2 cellular contexts compared by ENCODE assay signal in the genomic region with DNA sequence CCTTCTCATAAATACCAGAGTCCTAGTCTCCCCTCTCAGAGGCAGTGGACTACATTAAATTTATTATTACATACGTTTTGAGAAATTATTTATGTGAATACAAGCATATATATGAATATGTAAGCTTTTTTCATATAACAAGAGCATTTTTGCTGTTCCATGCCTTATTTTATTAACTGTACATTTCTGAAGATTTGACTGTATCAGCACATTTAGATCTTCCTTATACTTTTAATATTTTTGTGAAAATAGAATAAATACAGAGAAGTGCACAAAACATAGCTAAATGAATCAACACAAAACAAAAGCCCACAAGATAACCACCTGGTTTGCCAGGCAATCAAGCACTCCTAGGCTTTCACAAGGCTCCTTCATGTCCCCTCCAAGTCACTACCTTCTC.
TF ChIP-seq lines count a peak whose summit lies in the region.

No MANE protein-coding gene starts in this region.

TF ChIP-seq in HepG2, 621 proteins besides CTCF, POLR2A, EP300 and RAD21:
- TF ChIP-seq, protein P1, sequence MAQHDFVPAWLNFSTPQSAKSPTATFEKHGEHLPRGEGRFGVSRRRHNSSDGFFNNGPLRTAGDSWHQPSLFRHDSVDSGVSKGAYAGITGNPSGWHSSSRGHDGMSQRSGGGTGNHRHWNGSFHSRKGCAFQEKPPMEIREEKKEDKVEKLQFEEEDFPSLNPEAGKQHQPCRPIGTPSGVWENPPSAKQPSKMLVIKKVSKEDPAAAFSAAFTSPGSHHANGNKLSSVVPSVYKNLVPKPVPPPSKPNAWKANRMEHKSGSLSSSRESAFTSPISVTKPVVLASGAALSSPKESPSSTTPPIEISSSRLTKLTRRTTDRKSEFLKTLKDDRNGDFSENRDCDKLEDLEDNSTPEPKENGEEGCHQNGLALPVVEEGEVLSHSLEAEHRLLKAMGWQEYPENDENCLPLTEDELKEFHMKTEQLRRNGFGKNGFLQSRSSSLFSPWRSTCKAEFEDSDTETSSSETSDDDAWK (CRISPR knock-in tag; IDR thresholded peaks at IDR 0.05), result no peak
- TF ChIP-seq ISX (CRISPR knock-in tag; conservative IDR thresholded peaks at IDR 0.05) (no peak), FOXM1 (CRISPR knock-in tag; IDR thresholded peaks at IDR 0.05) (no peak), ZNF205 (CRISPR knock-in tag; IDR thresholded peaks at IDR 0.05) (no peak), MAFK (conservative IDR thresholded peaks at IDR 0.05 in 1 of 2, IDR thresholded peaks at IDR 0.05 in 1 of 2; ENCODE audit: low read length in 2 of 2) (peak; percentile 53 to 79; a peak in 3 of 4 replicates), MAFF (IDR thresholded peaks at IDR 0.05; ENCODE audit: low read depth, low read length) (peak; percentile 64; the same call in 1 of the 2 replicates)
- TF ChIP-seq, protein P2, sequence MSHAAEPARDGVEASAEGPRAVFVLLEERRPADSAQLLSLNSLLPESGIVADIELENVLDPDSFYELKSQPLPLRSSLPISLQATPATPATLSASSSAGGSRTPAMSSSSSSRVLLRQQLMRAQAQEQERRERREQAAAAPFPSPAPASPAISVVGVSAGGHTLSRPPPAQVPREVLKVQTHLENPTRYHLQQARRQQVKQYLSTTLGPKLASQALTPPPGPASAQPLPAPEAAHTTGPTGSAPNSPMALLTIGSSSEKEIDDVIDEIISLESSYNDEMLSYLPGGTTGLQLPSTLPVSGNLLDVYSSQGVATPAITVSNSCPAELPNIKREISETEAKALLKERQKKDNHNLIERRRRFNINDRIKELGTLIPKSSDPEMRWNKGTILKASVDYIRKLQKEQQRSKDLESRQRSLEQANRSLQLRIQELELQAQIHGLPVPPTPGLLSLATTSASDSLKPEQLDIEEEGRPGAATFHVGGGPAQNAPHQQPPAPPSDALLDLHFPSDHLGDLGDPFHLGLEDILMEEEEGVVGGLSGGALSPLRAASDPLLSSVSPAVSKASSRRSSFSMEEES (CRISPR knock-in tag; IDR thresholded peaks at IDR 0.05), result no peak
- TF ChIP-seq, protein P3, sequence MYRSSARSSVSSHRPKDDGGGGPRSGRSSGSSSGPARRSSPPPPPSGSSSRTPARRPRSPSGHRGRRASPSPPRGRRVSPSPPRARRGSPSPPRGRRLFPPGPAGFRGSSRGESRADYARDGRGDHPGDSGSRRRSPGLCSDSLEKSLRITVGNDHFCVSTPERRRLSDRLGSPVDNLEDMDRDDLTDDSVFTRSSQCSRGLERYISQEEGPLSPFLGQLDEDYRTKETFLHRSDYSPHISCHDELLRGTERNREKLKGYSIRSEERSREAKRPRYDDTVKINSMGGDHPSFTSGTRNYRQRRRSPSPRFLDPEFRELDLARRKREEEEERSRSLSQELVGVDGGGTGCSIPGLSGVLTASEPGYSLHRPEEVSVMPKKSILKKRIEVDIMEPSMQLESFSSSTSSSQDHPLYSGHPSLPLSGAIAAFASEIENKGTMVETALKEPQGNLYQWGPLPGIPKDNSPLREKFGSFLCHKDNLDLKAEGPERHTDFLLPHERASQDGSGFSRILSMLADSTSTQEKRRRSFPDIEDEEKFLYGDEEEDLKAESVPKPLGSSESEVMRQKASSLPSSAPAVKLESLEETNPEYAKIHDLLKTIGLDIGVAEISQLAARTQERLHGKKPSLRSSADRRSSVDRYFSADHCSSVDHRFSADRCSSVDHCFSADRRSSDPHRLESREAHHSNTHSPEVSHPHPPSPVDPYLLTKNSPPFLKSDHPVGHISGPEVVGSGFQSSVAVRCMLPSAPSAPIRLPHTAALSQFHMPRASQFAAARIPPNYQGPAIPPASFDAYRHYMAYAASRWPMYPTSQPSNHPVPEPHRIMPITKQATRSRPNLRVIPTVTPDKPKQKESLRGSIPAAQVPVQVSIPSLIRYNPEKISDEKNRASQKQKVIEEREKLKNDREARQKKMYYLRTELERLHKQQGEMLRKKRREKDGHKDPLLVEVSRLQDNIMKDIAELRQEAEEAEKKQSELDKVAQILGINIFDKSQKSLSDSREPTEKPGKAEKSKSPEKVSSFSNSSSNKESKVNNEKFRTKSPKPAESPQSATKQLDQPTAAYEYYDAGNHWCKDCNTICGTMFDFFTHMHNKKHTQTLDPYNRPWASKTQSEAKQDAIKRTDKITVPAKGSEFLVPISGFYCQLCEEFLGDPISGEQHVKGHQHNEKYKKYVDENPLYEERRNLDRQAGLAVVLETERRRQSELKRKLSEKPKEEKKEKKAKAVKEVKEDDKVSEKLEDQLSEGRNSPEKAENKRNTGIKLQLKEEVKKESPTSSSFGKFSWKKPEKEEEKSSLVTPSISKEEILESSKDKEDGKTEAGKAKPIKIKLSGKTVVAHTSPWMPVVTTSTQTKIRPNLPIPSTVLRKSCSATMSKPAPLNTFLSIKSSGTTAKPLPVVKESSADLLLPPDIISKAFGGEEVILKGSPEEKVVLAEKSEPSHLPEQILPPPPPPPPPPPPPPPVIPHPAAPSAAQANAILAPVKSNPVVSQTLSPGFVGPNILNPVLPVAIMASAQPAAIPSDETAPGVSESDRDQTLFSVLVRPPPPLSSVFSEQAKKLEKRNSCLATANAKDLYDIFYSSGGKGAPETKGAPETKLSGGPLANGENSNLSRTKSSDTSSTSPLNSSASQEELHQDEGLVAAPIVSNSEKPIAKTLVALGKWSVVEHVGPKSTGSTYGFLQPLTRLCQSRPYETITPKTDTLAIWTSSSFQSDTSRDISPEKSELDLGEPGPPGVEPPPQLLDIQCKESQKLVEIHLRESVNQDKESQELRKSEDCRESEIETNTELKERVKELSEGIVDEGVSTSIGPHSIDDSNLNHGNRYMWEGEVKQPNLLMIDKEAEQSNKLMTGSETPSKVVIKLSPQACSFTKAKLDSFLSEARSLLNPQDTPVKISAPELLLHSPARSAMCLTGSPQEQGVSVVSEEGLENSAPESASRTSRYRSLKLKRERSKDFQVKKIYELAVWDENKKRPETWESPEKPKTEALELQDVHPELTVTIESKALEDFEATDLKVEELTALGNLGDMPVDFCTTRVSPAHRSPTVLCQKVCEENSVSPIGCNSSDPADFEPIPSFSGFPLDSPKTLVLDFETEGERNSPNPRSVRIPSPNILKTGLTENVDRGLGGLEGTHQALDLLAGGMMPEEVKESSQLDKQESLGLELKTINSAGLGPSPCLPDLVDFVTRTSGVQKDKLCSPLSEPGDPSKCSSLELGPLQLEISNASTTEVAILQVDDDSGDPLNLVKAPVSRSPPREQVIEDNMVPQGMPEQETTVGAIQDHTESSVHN (CRISPR knock-in tag; IDR thresholded peaks at IDR 0.05), result no peak
- TF ChIP-seq, protein P4, sequence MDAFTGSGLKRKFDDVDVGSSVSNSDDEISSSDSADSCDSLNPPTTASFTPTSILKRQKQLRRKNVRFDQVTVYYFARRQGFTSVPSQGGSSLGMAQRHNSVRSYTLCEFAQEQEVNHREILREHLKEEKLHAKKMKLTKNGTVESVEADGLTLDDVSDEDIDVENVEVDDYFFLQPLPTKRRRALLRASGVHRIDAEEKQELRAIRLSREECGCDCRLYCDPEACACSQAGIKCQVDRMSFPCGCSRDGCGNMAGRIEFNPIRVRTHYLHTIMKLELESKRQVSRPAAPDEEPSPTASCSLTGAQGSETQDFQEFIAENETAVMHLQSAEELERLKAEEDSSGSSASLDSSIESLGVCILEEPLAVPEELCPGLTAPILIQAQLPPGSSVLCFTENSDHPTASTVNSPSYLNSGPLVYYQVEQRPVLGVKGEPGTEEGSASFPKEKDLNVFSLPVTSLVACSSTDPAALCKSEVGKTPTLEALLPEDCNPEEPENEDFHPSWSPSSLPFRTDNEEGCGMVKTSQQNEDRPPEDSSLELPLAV (CRISPR knock-in tag; conservative IDR thresholded peaks at IDR 0.05; ENCODE audit: low read depth), result no peak

TF ChIP-seq in H1, 55 proteins besides CTCF, POLR2A, EP300 and RAD21:
- TF ChIP-seq JUN (IDR thresholded peaks at IDR 0.05; ENCODE audit: low read depth, low read length) (no peak), CREB1 (IDR thresholded peaks at IDR 0.05) (no peak), RBBP5 (IDR thresholded peaks at IDR 0.05; ENCODE audit: borderline replicate concordance, low read depth, low read length) (no peak), EGR1 (IDR thresholded peaks at IDR 0.05; ENCODE audit: borderline replicate concordance, low read depth, low read length) (no peak), JUND (IDR thresholded peaks at IDR 0.05; ENCODE audit: low read length) (no peak), ZNF274 (IDR thresholded peaks at IDR 0.05; ENCODE audit: borderline replicate concordance, extremely low read depth, low read length) (no peak), MAFK (IDR thresholded peaks at IDR 0.05; ENCODE audit: low read depth, low read length) (no peak)
- TF ChIP-seq, protein P5, sequence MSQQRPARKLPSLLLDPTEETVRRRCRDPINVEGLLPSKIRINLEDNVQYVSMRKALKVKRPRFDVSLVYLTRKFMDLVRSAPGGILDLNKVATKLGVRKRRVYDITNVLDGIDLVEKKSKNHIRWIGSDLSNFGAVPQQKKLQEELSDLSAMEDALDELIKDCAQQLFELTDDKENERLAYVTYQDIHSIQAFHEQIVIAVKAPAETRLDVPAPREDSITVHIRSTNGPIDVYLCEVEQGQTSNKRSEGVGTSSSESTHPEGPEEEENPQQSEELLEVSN (IDR thresholded peaks at IDR 0.05), result no peak
- TF ChIP-seq, protein P6, sequence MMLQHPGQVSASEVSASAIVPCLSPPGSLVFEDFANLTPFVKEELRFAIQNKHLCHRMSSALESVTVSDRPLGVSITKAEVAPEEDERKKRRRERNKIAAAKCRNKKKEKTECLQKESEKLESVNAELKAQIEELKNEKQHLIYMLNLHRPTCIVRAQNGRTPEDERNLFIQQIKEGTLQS (IDR thresholded peaks at IDR 0.05; ENCODE audit: insufficient read depth, low read depth, low read length), result no peak
- TF ChIP-seq, protein P7, sequence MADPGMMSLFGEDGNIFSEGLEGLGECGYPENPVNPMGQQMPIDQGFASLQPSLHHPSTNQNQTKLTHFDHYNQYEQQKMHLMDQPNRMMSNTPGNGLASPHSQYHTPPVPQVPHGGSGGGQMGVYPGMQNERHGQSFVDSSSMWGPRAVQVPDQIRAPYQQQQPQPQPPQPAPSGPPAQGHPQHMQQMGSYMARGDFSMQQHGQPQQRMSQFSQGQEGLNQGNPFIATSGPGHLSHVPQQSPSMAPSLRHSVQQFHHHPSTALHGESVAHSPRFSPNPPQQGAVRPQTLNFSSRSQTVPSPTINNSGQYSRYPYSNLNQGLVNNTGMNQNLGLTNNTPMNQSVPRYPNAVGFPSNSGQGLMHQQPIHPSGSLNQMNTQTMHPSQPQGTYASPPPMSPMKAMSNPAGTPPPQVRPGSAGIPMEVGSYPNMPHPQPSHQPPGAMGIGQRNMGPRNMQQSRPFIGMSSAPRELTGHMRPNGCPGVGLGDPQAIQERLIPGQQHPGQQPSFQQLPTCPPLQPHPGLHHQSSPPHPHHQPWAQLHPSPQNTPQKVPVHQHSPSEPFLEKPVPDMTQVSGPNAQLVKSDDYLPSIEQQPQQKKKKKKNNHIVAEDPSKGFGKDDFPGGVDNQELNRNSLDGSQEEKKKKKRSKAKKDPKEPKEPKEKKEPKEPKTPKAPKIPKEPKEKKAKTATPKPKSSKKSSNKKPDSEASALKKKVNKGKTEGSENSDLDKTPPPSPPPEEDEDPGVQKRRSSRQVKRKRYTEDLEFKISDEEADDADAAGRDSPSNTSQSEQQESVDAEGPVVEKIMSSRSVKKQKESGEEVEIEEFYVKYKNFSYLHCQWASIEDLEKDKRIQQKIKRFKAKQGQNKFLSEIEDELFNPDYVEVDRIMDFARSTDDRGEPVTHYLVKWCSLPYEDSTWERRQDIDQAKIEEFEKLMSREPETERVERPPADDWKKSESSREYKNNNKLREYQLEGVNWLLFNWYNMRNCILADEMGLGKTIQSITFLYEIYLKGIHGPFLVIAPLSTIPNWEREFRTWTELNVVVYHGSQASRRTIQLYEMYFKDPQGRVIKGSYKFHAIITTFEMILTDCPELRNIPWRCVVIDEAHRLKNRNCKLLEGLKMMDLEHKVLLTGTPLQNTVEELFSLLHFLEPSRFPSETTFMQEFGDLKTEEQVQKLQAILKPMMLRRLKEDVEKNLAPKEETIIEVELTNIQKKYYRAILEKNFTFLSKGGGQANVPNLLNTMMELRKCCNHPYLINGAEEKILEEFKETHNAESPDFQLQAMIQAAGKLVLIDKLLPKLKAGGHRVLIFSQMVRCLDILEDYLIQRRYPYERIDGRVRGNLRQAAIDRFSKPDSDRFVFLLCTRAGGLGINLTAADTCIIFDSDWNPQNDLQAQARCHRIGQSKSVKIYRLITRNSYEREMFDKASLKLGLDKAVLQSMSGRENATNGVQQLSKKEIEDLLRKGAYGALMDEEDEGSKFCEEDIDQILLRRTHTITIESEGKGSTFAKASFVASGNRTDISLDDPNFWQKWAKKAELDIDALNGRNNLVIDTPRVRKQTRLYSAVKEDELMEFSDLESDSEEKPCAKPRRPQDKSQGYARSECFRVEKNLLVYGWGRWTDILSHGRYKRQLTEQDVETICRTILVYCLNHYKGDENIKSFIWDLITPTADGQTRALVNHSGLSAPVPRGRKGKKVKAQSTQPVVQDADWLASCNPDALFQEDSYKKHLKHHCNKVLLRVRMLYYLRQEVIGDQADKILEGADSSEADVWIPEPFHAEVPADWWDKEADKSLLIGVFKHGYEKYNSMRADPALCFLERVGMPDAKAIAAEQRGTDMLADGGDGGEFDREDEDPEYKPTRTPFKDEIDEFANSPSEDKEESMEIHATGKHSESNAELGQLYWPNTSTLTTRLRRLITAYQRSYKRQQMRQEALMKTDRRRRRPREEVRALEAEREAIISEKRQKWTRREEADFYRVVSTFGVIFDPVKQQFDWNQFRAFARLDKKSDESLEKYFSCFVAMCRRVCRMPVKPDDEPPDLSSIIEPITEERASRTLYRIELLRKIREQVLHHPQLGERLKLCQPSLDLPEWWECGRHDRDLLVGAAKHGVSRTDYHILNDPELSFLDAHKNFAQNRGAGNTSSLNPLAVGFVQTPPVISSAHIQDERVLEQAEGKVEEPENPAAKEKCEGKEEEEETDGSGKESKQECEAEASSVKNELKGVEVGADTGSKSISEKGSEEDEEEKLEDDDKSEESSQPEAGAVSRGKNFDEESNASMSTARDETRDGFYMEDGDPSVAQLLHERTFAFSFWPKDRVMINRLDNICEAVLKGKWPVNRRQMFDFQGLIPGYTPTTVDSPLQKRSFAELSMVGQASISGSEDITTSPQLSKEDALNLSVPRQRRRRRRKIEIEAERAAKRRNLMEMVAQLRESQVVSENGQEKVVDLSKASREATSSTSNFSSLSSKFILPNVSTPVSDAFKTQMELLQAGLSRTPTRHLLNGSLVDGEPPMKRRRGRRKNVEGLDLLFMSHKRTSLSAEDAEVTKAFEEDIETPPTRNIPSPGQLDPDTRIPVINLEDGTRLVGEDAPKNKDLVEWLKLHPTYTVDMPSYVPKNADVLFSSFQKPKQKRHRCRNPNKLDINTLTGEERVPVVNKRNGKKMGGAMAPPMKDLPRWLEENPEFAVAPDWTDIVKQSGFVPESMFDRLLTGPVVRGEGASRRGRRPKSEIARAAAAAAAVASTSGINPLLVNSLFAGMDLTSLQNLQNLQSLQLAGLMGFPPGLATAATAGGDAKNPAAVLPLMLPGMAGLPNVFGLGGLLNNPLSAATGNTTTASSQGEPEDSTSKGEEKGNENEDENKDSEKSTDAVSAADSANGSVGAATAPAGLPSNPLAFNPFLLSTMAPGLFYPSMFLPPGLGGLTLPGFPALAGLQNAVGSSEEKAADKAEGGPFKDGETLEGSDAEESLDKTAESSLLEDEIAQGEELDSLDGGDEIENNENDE (IDR thresholded peaks at IDR 0.05; ENCODE audit: insufficient replicate concordance, low read length), result no peak
